Comparison of ENCODE assay signal across 14 cellular contexts in the genomic region with DNA sequence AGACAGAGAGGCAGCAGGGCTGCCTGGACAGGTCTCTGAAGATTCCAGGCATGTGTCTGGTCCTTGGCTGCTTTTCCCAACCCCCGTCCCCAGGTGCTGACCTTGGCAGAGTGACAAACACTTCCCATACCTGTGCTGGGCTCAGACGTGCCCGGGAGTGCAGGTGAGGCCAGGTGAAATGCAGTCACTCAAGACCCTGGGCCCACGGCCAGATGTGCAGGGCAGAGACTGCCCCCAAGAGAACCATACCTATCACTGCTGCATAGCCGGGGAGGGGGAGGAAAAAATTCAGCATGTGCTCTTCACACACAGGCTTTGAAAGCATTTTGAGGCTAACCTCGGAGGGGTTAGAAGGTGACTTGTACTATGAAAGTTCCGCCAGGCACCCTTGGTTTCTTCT. TPM values are rescaled to one million over a fixed set of nuclear protein-coding genes. Genes with fewer than 3 reads are reported as not detected.
A peak's percentile ranks its signal among the peaks of the same experiment; 100 is the strongest.
DNase-seq lines count a peak whose midpoint lies in the region; ATAC-seq and TF ChIP-seq lines count a peak whose summit lies in the region.
"Had no signal": no experiment of that assay in that cellular context is flagged by ENCODE, and none has a peak within 500 bp of the region (broad histone marks: within the 10 kb centered on the region; RNA-seq: fewer than 3 reads in every experiment).

No MANE protein-coding gene starts in this region.

- H3K9me3 Mint-ChIP-seq in activated CD4-positive, alpha-beta memory T cell treated with anti-CD3 and anti-CD28 coated beads for 36 hours: no peaks in the 10 kb centered on the region
- H3K9me3 Mint-ChIP-seq: CD8-positive, alpha-beta T cell had no signal

- H3K27me3 Mint-ChIP-seq in activated CD4-positive, alpha-beta memory T cell treated with anti-CD3 and anti-CD28 coated beads for 36 hours: peaks cover 11% of the 10 kb centered on the region

- CTCF ChIA-PET in activated CD4-positive, alpha-beta memory T cell treated with anti-CD3 and anti-CD28 coated beads for 36 hours (lab: Charles Lee): no interaction called here

- H3K4me3 Mint-ChIP-seq in activated CD4-positive, alpha-beta memory T cell treated with anti-CD3 and anti-CD28 coated beads for 36 hours: no peak overlapping the region
- H3K4me3 Mint-ChIP-seq: CD8-positive, alpha-beta T cell; naive B cell had no signal

- peaks cover 81 to 100% of the 10 kb centered on the region in 2 experiments for H3K4me1 ChIP-seq in neutrophil (ENCODE audit: control insufficient read depth in 1 of 2, insufficient read depth in 1 of 2, low read depth in 1 of 2, low read length in 1 of 2)

- POLR2A ChIA-PET in activated CD4-positive, alpha-beta memory T cell treated with anti-CD3 and anti-CD28 coated beads for 36 hours (lab: Charles Lee): no interaction called here

- H3K9me3 ChIP-seq in neutrophil: no peaks in the 10 kb centered on the region

- no peaks in the 10 kb centered on the region for H3K4me1 Mint-ChIP-seq in activated CD4-positive, alpha-beta memory T cell treated with anti-CD3 and anti-CD28 coated beads for 36 hours (ENCODE audit: low read depth)
- H3K4me1 Mint-ChIP-seq: naive B cell had no signal

- no peak overlapping the region for H3K27ac Mint-ChIP-seq in activated CD4-positive, alpha-beta memory T cell treated with anti-CD3 and anti-CD28 coated beads for 36 hours
- H3K27ac Mint-ChIP-seq: CD8-positive, alpha-beta T cell had no signal

- H3K36me3 Mint-ChIP-seq in activated CD4-positive, alpha-beta memory T cell treated with anti-CD3 and anti-CD28 coated beads for 36 hours: no peaks in the 10 kb centered on the region
- H3K36me3 Mint-ChIP-seq: CD8-positive, alpha-beta T cell; naive B cell had no signal

- peak; percentile 51 for ATAC-seq in GM18868 (IDR thresholded peaks at IDR 0.05; ENCODE audit: unreplicated experiment)
- ATAC-seq: CD8-positive, alpha-beta T cell; sciatic nerve had no signal

- intact Hi-C loops in activated CD4-positive, alpha-beta memory T cell treated with anti-CD3 and anti-CD28 coated beads for 36 hours (cut with micrococcal nuclease): no loop called here

- peak; percentile 69 for DNase-seq in NCI-H2029 treated with DMSO at 0.1 percent for 48 hours (lab: John Stamatoyannopoulos, UW)
- peak; percentile 84 for DNase-seq in epithelial cell of esophagus (ENCODE audit: low read depth)
- no peak for DNase-seq in activated CD4-positive, alpha-beta memory T cell treated with anti-CD3 and anti-CD28 coated beads for 36 hours
- DNase-seq in stimulated activated CD4-positive, alpha-beta T cell treated with anti-CD3 and anti-CD28 coated beads, Interleukin-4, amount 100 ng/mL, for 1 hour: no peak
- DNase-seq in midbrain (lab: John Stamatoyannopoulos, UW): no peak
- DNase-seq: activated CD8-positive, alpha-beta memory T cell treated with anti-CD3 and anti-CD28 coated beads, Interleukin-2, amount 50 U/mL, for 48 hours; CD8-positive, alpha-beta T cell; naive B cell; NCI-H526; SIG-M5 had no signal

- no peaks in the 10 kb centered on the region for H3K27me3 ChIP-seq in neutrophil

- H3K4me3 ChIP-seq in epithelial cell of esophagus (ENCODE audit: low read length) (no peak overlapping the region), neutrophil (ENCODE audit: low read depth in 1 of 2, low read length in 1 of 2) (no peak overlapping the region)
- H3K4me3 ChIP-seq: coronary artery had no signal

- peak overlapping the region; percentile 56 for H3K27ac ChIP-seq in neutrophil
- H3K27ac ChIP-seq: coronary artery had no signal

- TF ChIP-seq CTCF in epithelial cell of esophagus (IDR thresholded peaks at IDR 0.05; ENCODE audit: insufficient read depth, low read depth, low read length, missing control alignments): no peak
- no peak for TF ChIP-seq CTCF in neutrophil (IDR thresholded peaks at IDR 0.05)

- H3K36me3 ChIP-seq in neutrophil: no peaks in the 10 kb centered on the region

RNA-seq across cellular contexts. Expression of a gene that starts 22.6 kb away (rescaled TPM):
- total RNA-seq in activated CD4-positive, alpha-beta memory T cell treated with anti-CD3 and anti-CD28 coated beads for 36 hours: not detected
- total RNA-seq: CD8-positive, alpha-beta T cell had no signal

Comparison
In these comparisons a context has a peak if more than half of its experiments do, and no peak if none do; other contexts are left out.
1. DNase-seq: peak in NCI-H2029 treated with DMSO at 0.1 percent for 48 hours (single experiment) and epithelial cell of esophagus (single experiment); none in activated CD4-positive, alpha-beta memory T cell treated with anti-CD3 and anti-CD28 coated beads for 36 hours (single experiment), stimulated activated CD4-positive, alpha-beta T cell treated with anti-CD3 and anti-CD28 coated beads, Interleukin-4, amount 100 ng/mL, for 1 hour (single experiment) and midbrain (single experiment).